Comparison of ENCODE assay signal across 7 cellular contexts in the genomic region with DNA sequence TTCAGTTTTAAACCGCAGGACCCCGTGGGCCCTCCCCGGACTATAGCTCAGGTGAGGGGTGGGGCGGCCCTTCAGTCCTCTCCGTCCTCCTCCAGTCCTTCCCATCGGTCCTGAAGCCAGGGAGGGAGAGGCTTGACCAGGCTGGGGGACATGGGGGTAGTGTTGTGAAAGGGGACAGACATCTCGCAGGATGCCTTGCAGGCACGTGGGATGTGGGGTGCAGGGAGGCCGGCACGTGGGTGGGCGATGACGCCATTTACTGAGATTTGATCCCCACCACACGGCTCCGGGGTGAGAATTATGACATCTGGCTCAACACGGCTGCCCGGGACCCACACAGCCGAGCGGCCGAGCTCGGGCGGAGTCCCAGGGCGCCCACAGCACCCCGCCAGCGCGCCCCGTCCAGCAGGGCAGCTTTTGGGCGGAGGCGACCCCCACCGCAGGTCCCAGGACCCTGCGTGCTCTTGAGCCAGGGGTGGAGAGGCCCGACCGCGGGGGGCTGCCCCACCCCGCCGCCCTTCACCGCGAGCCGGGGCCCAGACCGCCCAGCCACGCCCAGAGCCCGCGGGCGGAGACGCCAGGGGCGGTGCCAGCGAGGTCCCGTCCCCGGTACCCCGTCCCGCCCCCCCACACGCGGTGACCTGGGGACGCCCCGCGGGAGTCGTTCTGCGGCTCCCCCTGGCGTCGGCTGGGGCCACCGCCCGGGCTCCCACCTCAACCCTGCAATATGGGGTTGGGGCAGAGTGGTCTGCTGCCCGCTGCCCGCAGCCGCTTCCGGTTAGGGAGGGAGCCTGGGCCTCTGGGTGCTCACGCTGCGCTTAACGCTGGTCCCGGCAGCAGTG. TPM values are rescaled to one million over a fixed set of nuclear protein-coding genes. Genes with fewer than 3 reads are reported as not detected.
DNase-seq lines count a peak whose midpoint lies in the region; ATAC-seq and TF ChIP-seq lines count a peak whose summit lies in the region.

No MANE protein-coding gene starts in this region.

- no peak for TF ChIP-seq CTCF in HL-60 (IDR thresholded peaks at IDR 0.05; ENCODE audit: insufficient read depth, low read length)
- peak; percentile 35 for TF ChIP-seq CTCF in MCF 10A (IDR thresholded peaks at IDR 0.05; ENCODE audit: unreplicated experiment)
- peak; percentile 12 to 45 for TF ChIP-seq CTCF in left lung (IDR thresholded peaks at IDR 0.05)

- H3K27me3 Mint-ChIP-seq in MCF 10A (ENCODE audit: insufficient read depth, unreplicated experiment): no peaks in the 10 kb centered on the region

- no peaks in the 10 kb centered on the region for H3K36me3 ChIP-seq in left lung

- H3K36me3 Mint-ChIP-seq in MCF 10A (ENCODE audit: insufficient read depth, unreplicated experiment): no peaks in the 10 kb centered on the region

- H3K27ac ChIP-seq in HL-60 (replicated peaks) (no peak overlapping the region), left lung (no peak overlapping the region)

- no TSS peak for BruUV-seq in MCF 10A (replicated peaks; lab: Mats Ljungman, UMichigan)

- POLR2A ChIA-PET in MCF 10A (lab: Yijun Ruan, JAX): no interaction called here

- CTCF ChIA-PET in MCF 10A (lab: Yijun Ruan, JAX): interaction anchor here (0.7 to 2.1 kb wide), 3 partner anchors 12 to 201 kb away, joined by 3 to 7 read pairs (median 5); no protein-coding TSS in a partner anchor

- H3K4me3 Mint-ChIP-seq in MCF 10A (ENCODE audit: unreplicated experiment): no peak overlapping the region

- no peaks in the 10 kb centered on the region for H3K9me3 ChIP-seq in left lung

- intact Hi-C loops in MCF 10A (cut with micrococcal nuclease): no loop called here
- intact Hi-C loops in left lung (cut with DNase I): no loop called here

- ATAC-seq in GM18909 (IDR thresholded peaks at IDR 0.05; ENCODE audit: poor library complexity, unreplicated experiment): peak; percentile 48
- ATAC-seq in left lung: peak; percentile 87
- no peak for ATAC-seq in HG02870 (IDR thresholded peaks at IDR 0.05; ENCODE audit: unreplicated experiment)

- DNase-seq in HL-60 (ENCODE audit: low read depth in 1 of 2, low spot score in 1 of 2): peak; percentile 47 to 70
- DNase-seq in UCSD-AML1 (lab: John Stamatoyannopoulos, UW; ENCODE audit: unreplicated experiment): peak; percentile 82
- DNase-seq in MCF 10A (ENCODE audit: unreplicated experiment): no peak
- DNase-seq in left lung: peak in 1 of 2 donors; percentile 90
- peak; percentile 67 for DNase-seq in stimulated activated CD8-positive, alpha-beta memory T cell treated with anti-CD3 and anti-CD28 coated beads, Interleukin-12 subunit alpha, Interleukin-12 subunit beta, amount 100 ng/mL, for 4 hours (ENCODE audit: low read depth)

- H3K4me3 ChIP-seq in HL-60 (replicated peaks; ENCODE audit: insufficient read depth, low read length): peak overlapping the region; percentile 50
- H3K4me3 ChIP-seq in left lung: peak overlapping the region; percentile 34 to 51

- no peaks in the 10 kb centered on the region for H3K4me1 Mint-ChIP-seq in MCF 10A (ENCODE audit: insufficient read depth, unreplicated experiment)

- H3K27me3 ChIP-seq in HL-60 (ENCODE audit: insufficient read depth, poor library complexity, severe bottlenecking): peaks cover 6% of the 10 kb centered on the region
- peaks cover 0 to 32% of the 10 kb centered on the region in 2 donors for H3K27me3 ChIP-seq in left lung

- H3K9me3 Mint-ChIP-seq in MCF 10A (ENCODE audit: unreplicated experiment): no peaks in the 10 kb centered on the region

- peak overlapping the region; percentile 54 for H3K27ac Mint-ChIP-seq in MCF 10A (ENCODE audit: low read depth, unreplicated experiment)

- H3K4me1 ChIP-seq in left lung: peaks cover 3 to 18% of the 10 kb centered on the region in 2 donors

RNA-seq across cellular contexts. Expression of a gene that starts 3.3 kb away (rescaled TPM):
- total RNA-seq in MCF 10A (2022): not detected in 2 replicates
- 1 to 10 TPM; 3.0 to 4.0 TPM for total RNA-seq in left lung

RNA-seq across cellular contexts. Expression of a gene that starts 7.3 kb away (rescaled TPM):
- total RNA-seq in MCF 10A (2022): not detected in 2 replicates
- not detected for total RNA-seq in left lung

RNA-seq across cellular contexts. Expression of a gene that starts 32.0 kb away (rescaled TPM):
- total RNA-seq in MCF 10A (2022) (17.9 and 19.1 TPM in 2 replicates), left lung (100 to 1,000 TPM in 1 of 2 donors, 10 to 100 TPM in 1; 76.5 to 237 TPM)

RNA-seq across cellular contexts. Expression of a gene that starts 33.9 kb away (rescaled TPM):
- total RNA-seq in MCF 10A (2022) (82.7 and 91.1 TPM in 2 replicates), left lung (10 to 100 TPM; 79.8 to 79.9 TPM)
